1 cellular context compared by ENCODE assay signal in the genomic region with DNA sequence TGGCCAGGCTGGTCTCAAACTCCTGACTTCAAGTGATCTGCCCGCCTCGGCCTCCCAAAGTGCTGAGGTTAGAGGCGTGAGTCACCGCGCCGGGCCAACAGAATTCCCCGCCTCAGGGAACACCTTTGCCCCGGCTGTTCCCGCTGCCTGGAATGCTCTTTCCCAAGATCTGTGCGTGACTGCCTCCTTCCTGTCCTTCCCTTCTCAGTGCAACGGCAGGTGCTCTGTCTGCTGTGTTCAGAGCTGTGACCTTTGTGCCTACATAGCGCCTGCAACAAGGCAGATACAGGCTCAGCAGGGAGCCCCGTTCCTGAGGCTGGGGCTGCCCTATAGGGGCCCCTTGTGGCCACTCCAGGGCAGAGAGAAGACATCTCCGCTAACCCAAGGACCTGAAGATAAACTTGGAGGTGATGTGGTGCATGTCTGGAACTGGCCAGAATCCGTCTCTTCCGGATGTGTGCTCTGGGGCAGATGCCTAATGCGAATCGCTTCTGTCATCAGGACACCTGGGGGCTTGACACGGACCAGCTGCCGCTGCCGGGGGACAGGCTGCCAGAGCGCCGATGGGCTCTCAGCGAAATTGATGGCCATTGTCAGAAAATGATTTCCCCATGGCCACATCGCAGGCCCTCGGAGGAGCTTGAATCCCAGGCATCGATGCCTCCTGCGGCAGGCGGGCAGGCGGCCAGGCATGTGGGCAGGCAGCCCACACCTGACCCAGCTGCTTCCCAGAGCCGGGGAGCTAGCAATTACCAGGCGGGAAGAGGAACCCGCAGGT.
TF ChIP-seq lines count a peak whose summit lies in the region.

No MANE protein-coding gene starts in this region.

TF ChIP-seq in HepG2, 621 proteins besides CTCF, POLR2A, EP300 and RAD21 (continued from another document and continues in another):
- TF ChIP-seq, protein P1, sequence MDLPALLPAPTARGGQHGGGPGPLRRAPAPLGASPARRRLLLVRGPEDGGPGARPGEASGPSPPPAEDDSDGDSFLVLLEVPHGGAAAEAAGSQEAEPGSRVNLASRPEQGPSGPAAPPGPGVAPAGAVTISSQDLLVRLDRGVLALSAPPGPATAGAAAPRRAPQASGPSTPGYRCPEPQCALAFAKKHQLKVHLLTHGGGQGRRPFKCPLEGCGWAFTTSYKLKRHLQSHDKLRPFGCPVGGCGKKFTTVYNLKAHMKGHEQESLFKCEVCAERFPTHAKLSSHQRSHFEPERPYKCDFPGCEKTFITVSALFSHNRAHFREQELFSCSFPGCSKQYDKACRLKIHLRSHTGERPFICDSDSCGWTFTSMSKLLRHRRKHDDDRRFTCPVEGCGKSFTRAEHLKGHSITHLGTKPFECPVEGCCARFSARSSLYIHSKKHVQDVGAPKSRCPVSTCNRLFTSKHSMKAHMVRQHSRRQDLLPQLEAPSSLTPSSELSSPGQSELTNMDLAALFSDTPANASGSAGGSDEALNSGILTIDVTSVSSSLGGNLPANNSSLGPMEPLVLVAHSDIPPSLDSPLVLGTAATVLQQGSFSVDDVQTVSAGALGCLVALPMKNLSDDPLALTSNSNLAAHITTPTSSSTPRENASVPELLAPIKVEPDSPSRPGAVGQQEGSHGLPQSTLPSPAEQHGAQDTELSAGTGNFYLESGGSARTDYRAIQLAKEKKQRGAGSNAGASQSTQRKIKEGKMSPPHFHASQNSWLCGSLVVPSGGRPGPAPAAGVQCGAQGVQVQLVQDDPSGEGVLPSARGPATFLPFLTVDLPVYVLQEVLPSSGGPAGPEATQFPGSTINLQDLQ (CRISPR knock-in tag; IDR thresholded peaks at IDR 0.05), result no peak
- TF ChIP-seq, protein P2, sequence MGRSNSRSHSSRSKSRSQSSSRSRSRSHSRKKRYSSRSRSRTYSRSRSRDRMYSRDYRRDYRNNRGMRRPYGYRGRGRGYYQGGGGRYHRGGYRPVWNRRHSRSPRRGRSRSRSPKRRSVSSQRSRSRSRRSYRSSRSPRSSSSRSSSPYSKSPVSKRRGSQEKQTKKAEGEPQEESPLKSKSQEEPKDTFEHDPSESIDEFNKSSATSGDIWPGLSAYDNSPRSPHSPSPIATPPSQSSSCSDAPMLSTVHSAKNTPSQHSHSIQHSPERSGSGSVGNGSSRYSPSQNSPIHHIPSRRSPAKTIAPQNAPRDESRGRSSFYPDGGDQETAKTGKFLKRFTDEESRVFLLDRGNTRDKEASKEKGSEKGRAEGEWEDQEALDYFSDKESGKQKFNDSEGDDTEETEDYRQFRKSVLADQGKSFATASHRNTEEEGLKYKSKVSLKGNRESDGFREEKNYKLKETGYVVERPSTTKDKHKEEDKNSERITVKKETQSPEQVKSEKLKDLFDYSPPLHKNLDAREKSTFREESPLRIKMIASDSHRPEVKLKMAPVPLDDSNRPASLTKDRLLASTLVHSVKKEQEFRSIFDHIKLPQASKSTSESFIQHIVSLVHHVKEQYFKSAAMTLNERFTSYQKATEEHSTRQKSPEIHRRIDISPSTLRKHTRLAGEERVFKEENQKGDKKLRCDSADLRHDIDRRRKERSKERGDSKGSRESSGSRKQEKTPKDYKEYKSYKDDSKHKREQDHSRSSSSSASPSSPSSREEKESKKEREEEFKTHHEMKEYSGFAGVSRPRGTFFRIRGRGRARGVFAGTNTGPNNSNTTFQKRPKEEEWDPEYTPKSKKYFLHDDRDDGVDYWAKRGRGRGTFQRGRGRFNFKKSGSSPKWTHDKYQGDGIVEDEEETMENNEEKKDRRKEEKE (IDR thresholded peaks at IDR 0.05), result no peak
- peak; percentile 71 for TF ChIP-seq GATAD1 (CRISPR knock-in tag; IDR thresholded peaks at IDR 0.05)
- TF ChIP-seq SP2 (CRISPR knock-in tag; IDR thresholded peaks at IDR 0.05), result 0 out of 2 replicates have a peak, but pooled peaks have one; percentile 46
- TF ChIP-seq ISL2 (CRISPR knock-in tag; IDR thresholded peaks at IDR 0.05), result peak; percentile 50; the same call in 1 of the 2 replicates
- peak; percentile 90; the same call in 1 of the 2 replicates for TF ChIP-seq TOPORS (CRISPR knock-in tag; IDR thresholded peaks at IDR 0.05)
- TF ChIP-seq, protein P3, sequence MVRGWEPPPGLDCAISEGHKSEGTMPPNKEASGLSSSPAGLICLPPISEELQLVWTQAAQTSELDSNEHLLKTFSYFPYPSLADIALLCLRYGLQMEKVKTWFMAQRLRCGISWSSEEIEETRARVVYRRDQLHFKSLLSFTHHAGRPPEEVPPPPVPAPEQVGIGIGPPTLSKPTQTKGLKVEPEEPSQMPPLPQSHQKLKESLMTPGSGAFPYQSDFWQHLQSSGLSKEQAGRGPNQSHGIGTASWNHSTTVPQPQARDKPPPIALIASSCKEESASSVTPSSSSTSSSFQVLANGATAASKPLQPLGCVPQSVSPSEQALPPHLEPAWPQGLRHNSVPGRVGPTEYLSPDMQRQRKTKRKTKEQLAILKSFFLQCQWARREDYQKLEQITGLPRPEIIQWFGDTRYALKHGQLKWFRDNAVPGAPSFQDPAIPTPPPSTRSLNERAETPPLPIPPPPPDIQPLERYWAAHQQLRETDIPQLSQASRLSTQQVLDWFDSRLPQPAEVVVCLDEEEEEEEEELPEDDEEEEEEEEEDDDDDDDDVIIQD (CRISPR knock-in tag; IDR thresholded peaks at IDR 0.05; ENCODE audit: low read depth), result peak; percentile 77
- TF ChIP-seq ZNF431 (CRISPR knock-in tag; IDR thresholded peaks at IDR 0.05; ENCODE audit: borderline replicate concordance, low read depth), result no peak
- peak; percentile 68; the same call in 1 of the 2 replicates for TF ChIP-seq HOXA3 (CRISPR knock-in tag; IDR thresholded peaks at IDR 0.05)
- TF ChIP-seq, protein P4, sequence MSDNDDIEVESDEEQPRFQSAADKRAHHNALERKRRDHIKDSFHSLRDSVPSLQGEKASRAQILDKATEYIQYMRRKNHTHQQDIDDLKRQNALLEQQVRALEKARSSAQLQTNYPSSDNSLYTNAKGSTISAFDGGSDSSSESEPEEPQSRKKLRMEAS (IDR thresholded peaks at IDR 0.05), result peak; percentile 75
- TF ChIP-seq, protein P5, sequence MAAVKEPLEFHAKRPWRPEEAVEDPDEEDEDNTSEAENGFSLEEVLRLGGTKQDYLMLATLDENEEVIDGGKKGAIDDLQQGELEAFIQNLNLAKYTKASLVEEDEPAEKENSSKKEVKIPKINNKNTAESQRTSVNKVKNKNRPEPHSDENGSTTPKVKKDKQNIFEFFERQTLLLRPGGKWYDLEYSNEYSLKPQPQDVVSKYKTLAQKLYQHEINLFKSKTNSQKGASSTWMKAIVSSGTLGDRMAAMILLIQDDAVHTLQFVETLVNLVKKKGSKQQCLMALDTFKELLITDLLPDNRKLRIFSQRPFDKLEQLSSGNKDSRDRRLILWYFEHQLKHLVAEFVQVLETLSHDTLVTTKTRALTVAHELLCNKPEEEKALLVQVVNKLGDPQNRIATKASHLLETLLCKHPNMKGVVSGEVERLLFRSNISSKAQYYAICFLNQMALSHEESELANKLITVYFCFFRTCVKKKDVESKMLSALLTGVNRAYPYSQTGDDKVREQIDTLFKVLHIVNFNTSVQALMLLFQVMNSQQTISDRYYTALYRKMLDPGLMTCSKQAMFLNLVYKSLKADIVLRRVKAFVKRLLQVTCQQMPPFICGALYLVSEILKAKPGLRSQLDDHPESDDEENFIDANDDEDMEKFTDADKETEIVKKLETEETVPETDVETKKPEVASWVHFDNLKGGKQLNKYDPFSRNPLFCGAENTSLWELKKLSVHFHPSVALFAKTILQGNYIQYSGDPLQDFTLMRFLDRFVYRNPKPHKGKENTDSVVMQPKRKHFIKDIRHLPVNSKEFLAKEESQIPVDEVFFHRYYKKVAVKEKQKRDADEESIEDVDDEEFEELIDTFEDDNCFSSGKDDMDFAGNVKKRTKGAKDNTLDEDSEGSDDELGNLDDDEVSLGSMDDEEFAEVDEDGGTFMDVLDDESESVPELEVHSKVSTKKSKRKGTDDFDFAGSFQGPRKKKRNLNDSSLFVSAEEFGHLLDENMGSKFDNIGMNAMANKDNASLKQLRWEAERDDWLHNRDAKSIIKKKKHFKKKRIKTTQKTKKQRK (IDR thresholded peaks at IDR 0.05; ENCODE audit: low read length), result no peak
- TF ChIP-seq, protein P6, sequence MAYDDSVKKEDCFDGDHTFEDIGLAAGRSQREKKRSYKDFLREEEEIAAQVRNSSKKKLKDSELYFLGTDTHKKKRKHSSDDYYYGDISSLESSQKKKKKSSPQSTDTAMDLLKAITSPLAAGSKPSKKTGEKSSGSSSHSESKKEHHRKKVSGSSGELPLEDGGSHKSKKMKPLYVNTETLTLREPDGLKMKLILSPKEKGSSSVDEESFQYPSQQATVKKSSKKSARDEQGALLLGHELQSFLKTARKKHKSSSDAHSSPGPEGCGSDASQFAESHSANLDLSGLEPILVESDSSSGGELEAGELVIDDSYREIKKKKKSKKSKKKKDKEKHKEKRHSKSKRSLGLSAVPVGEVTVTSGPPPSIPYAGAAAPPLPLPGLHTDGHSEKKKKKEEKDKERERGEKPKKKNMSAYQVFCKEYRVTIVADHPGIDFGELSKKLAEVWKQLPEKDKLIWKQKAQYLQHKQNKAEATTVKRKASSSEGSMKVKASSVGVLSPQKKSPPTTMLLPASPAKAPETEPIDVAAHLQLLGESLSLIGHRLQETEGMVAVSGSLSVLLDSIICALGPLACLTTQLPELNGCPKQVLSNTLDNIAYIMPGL (CRISPR knock-in tag; IDR thresholded peaks at IDR 0.05; ENCODE audit: borderline replicate concordance in 1 of 2, low read depth in 1 of 2), result peak; percentile 87 to 92
- no peak for TF ChIP-seq RFX1 (IDR thresholded peaks at IDR 0.05)
- no peak for TF ChIP-seq PRPF4 (IDR thresholded peaks at IDR 0.05; ENCODE audit: low read depth, low read length, poor library complexity, severe bottlenecking)
- TF ChIP-seq, protein P7, sequence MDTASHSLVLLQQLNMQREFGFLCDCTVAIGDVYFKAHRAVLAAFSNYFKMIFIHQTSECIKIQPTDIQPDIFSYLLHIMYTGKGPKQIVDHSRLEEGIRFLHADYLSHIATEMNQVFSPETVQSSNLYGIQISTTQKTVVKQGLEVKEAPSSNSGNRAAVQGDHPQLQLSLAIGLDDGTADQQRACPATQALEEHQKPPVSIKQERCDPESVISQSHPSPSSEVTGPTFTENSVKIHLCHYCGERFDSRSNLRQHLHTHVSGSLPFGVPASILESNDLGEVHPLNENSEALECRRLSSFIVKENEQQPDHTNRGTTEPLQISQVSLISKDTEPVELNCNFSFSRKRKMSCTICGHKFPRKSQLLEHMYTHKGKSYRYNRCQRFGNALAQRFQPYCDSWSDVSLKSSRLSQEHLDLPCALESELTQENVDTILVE (CRISPR knock-in tag; IDR thresholded peaks at IDR 0.05), result 0 out of 2 replicates have a peak, but pooled peaks have one; percentile 19
- peak; percentile 91 for TF ChIP-seq KDM4B (CRISPR knock-in tag; IDR thresholded peaks at IDR 0.05)
- no peak for TF ChIP-seq SP1 (IDR thresholded peaks at IDR 0.05)
- TF ChIP-seq SP1 (CRISPR knock-in tag; IDR thresholded peaks at IDR 0.05), result peak; percentile 27; the same call in 1 of the 2 replicates
- peak; percentile 42; the same call in 1 of the 2 replicates for TF ChIP-seq ZNF264 (CRISPR knock-in tag; IDR thresholded peaks at IDR 0.05)
- peak; percentile 55; the same call in 1 of the 2 replicates for TF ChIP-seq ZBTB3 (CRISPR knock-in tag; IDR thresholded peaks at IDR 0.05; ENCODE audit: borderline replicate concordance, low read depth)
- TF ChIP-seq ZNF337 (CRISPR knock-in tag; IDR thresholded peaks at IDR 0.05; ENCODE audit: borderline replicate concordance, low read depth), result peak; percentile 63; the same call in 1 of the 2 replicates
- no peak for TF ChIP-seq SMAD3 (CRISPR knock-in tag; IDR thresholded peaks at IDR 0.05)
- TF ChIP-seq, protein P8, sequence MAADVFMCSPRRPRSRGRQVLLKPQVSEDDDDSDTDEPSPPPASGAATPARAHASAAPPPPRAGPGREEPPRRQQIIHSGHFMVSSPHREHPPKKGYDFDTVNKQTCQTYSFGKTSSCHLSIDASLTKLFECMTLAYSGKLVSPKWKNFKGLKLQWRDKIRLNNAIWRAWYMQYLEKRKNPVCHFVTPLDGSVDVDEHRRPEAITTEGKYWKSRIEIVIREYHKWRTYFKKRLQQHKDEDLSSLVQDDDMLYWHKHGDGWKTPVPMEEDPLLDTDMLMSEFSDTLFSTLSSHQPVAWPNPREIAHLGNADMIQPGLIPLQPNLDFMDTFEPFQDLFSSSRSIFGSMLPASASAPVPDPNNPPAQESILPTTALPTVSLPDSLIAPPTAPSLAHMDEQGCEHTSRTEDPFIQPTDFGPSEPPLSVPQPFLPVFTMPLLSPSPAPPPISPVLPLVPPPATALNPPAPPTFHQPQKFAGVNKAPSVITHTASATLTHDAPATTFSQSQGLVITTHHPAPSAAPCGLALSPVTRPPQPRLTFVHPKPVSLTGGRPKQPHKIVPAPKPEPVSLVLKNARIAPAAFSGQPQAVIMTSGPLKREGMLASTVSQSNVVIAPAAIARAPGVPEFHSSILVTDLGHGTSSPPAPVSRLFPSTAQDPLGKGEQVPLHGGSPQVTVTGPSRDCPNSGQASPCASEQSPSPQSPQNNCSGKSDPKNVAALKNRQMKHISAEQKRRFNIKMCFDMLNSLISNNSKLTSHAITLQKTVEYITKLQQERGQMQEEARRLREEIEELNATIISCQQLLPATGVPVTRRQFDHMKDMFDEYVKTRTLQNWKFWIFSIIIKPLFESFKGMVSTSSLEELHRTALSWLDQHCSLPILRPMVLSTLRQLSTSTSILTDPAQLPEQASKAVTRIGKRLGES (CRISPR knock-in tag; IDR thresholded peaks at IDR 0.05; ENCODE audit: borderline replicate concordance), result no peak
- TF ChIP-seq ZNF326 (CRISPR knock-in tag; IDR thresholded peaks at IDR 0.05; ENCODE audit: borderline replicate concordance), result no peak
- TF ChIP-seq ZSCAN31 (CRISPR knock-in tag; IDR thresholded peaks at IDR 0.05; ENCODE audit: low read depth), result peak; percentile 79
- TF ChIP-seq, protein P9, sequence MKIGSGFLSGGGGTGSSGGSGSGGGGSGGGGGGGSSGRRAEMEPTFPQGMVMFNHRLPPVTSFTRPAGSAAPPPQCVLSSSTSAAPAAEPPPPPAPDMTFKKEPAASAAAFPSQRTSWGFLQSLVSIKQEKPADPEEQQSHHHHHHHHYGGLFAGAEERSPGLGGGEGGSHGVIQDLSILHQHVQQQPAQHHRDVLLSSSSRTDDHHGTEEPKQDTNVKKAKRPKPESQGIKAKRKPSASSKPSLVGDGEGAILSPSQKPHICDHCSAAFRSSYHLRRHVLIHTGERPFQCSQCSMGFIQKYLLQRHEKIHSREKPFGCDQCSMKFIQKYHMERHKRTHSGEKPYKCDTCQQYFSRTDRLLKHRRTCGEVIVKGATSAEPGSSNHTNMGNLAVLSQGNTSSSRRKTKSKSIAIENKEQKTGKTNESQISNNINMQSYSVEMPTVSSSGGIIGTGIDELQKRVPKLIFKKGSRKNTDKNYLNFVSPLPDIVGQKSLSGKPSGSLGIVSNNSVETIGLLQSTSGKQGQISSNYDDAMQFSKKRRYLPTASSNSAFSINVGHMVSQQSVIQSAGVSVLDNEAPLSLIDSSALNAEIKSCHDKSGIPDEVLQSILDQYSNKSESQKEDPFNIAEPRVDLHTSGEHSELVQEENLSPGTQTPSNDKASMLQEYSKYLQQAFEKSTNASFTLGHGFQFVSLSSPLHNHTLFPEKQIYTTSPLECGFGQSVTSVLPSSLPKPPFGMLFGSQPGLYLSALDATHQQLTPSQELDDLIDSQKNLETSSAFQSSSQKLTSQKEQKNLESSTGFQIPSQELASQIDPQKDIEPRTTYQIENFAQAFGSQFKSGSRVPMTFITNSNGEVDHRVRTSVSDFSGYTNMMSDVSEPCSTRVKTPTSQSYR (CRISPR knock-in tag; IDR thresholded peaks at IDR 0.05; ENCODE audit: borderline replicate concordance), result peak; percentile 80; the same call in 1 of the 2 replicates
- peak; percentile 72; the same call in 1 of the 2 replicates for TF ChIP-seq SPEN (CRISPR knock-in tag; IDR thresholded peaks at IDR 0.05; ENCODE audit: low read depth)
- peak; percentile 78 for TF ChIP-seq KMT2A (CRISPR knock-in tag; IDR thresholded peaks at IDR 0.05)
- no peak for TF ChIP-seq ZZZ3 (CRISPR knock-in tag; IDR thresholded peaks at IDR 0.05; ENCODE audit: borderline replicate concordance)
- TF ChIP-seq ZIK1 (CRISPR knock-in tag; IDR thresholded peaks at IDR 0.05; ENCODE audit: borderline replicate concordance, low read depth), result no peak
- peak; percentile 84 for TF ChIP-seq ZMYM4 (CRISPR knock-in tag; IDR thresholded peaks at IDR 0.05)
- TF ChIP-seq ZBTB20 (CRISPR knock-in tag; IDR thresholded peaks at IDR 0.05; ENCODE audit: borderline replicate concordance, low read depth), result peak; percentile 47; the same call in 1 of the 2 replicates
